10 cellular contexts compared by ENCODE assay signal in genomic region chr14:101814869-101815268, GRCh38. TPM values are rescaled to one million over a fixed set of nuclear protein-coding genes. Genes with fewer than 3 reads are reported as not detected.
DNase-seq lines count a peak whose midpoint lies in the region; ATAC-seq lines count a peak whose summit lies in the region.
"Had no signal": no experiment of that assay in that cellular context is flagged by ENCODE, and none has a peak within 500 bp of the region (broad histone marks: within the 10 kb centered on the region; RNA-seq: fewer than 3 reads in every experiment).

No MANE protein-coding gene starts in this region.

- H3K36me3 Mint-ChIP-seq in activated T-helper 1 cell treated with anti-CD3 and anti-CD28 coated beads, Interleukin-12 subunit alpha, Interleukin-12 subunit beta, Interleukin-2, Interleukin-4 antibody, amounts not matched to agents 30 ng/mL and 10 ng/mL and 1 ng/mL, durations not matched to agents 14 hours and 24 hours and 36 hours (ENCODE audit: low read depth), result peaks cover 31% of the 10 kb centered on the region

- no peak for ATAC-seq in right cardiac atrium
- no peak for ATAC-seq in esophagus mucosa

- 53% methylated on average over 5 of the region's 5 CpGs for WGBS in right cardiac atrium
- WGBS in thymus, result 90% methylated on average over 5 of the region's 5 CpGs

- H3K4me3 ChIP-seq in right cardiac atrium (ENCODE audit: low read length) (no peak overlapping the region), thymus (ENCODE audit: low read length) (no peak overlapping the region)

- H3K27ac ChIP-seq in right cardiac atrium (ENCODE audit: low read length), result peak overlapping the region; percentile 20
- H3K27ac ChIP-seq in thymus (ENCODE audit: low read depth), result peak overlapping the region; percentile 37

- no peaks in the 10 kb centered on the region for H3K27me3 ChIP-seq in right cardiac atrium (ENCODE audit: control insufficient read depth, insufficient read depth)
- H3K27me3 ChIP-seq in thymus (ENCODE audit: control insufficient read depth, insufficient read depth), result no peaks in the 10 kb centered on the region

- H3K27me3 Mint-ChIP-seq in activated T-helper 1 cell treated with anti-CD3 and anti-CD28 coated beads, Interleukin-12 subunit alpha, Interleukin-12 subunit beta, Interleukin-2, Interleukin-4 antibody, amounts not matched to agents 30 ng/mL and 10 ng/mL and 1 ng/mL, durations not matched to agents 14 hours and 24 hours and 36 hours (ENCODE audit: insufficient read depth), result no peaks in the 10 kb centered on the region

- H3K9me3 ChIP-seq in right cardiac atrium (ENCODE audit: control insufficient read depth, low read length), result no peaks in the 10 kb centered on the region
- H3K9me3 ChIP-seq in thymus (ENCODE audit: control insufficient read depth), result no peaks in the 10 kb centered on the region

- intact Hi-C loops in activated T-helper 1 cell treated with anti-CD3 and anti-CD28 coated beads, Interleukin-12 subunit alpha, Interleukin-12 subunit beta, Interleukin-2, Interleukin-4 antibody, amounts not matched to agents 30 ng/mL and 10 ng/mL and 1 ng/mL, durations not matched to agents 14 hours and 24 hours and 36 hours (cut with micrococcal nuclease), result loop anchor here (5.0 to 10.0 kb wide), 3 partner anchors 547 to 1440 kb away; partner anchors contain the start of genes CINP, TECPR2 and WDR25
- intact Hi-C loops in right cardiac atrium (cut with DNase I), result no loop called here

- no peaks in the 10 kb centered on the region for H3K9me3 Mint-ChIP-seq in activated T-helper 1 cell treated with anti-CD3 and anti-CD28 coated beads, Interleukin-12 subunit alpha, Interleukin-12 subunit beta, Interleukin-2, Interleukin-4 antibody, amounts not matched to agents 30 ng/mL and 10 ng/mL and 1 ng/mL, durations not matched to agents 14 hours and 24 hours and 36 hours

- H3K4me1 ChIP-seq in right cardiac atrium (ENCODE audit: control insufficient read depth, insufficient read depth, low read length) (peaks cover 14% of the 10 kb centered on the region), thymus (ENCODE audit: control insufficient read depth, insufficient read depth, low read length) (peaks cover 50% of the 10 kb centered on the region)

- H3K4me3 Mint-ChIP-seq in activated T-helper 1 cell treated with anti-CD3 and anti-CD28 coated beads, Interleukin-12 subunit alpha, Interleukin-12 subunit beta, Interleukin-2, Interleukin-4 antibody, amounts not matched to agents 30 ng/mL and 10 ng/mL and 1 ng/mL, durations not matched to agents 14 hours and 24 hours and 36 hours, result peak overlapping the region; percentile 83

- peaks cover 24% of the 10 kb centered on the region for H3K36me3 ChIP-seq in thymus (ENCODE audit: control insufficient read depth, insufficient read depth)

- peak overlapping the region; percentile 96 for H3K27ac Mint-ChIP-seq in activated T-helper 1 cell treated with anti-CD3 and anti-CD28 coated beads, Interleukin-12 subunit alpha, Interleukin-12 subunit beta, Interleukin-2, Interleukin-4 antibody, amounts not matched to agents 30 ng/mL and 10 ng/mL and 1 ng/mL, durations not matched to agents 14 hours and 24 hours and 36 hours

- peaks cover 89% of the 10 kb centered on the region for H3K4me1 Mint-ChIP-seq in activated T-helper 1 cell treated with anti-CD3 and anti-CD28 coated beads, Interleukin-12 subunit alpha, Interleukin-12 subunit beta, Interleukin-2, Interleukin-4 antibody, amounts not matched to agents 30 ng/mL and 10 ng/mL and 1 ng/mL, durations not matched to agents 14 hours and 24 hours and 36 hours (ENCODE audit: low read depth)

- DNase-seq in activated effector memory CD4-positive, alpha-beta T cell treated with anti-CD3 and anti-CD28 coated beads, Interleukin-2, amount 50 U/mL, for 16 hours, result peak; percentile 71
- DNase-seq in activated effector memory CD4-positive, alpha-beta T cell treated with Interleukin-2 at 50 U/mL for 16 hours, result no peak
- DNase-seq in activated T-helper 1 cell treated with anti-CD3 and anti-CD28 coated beads, Interleukin-12 subunit alpha, Interleukin-12 subunit beta, Interleukin-2, Interleukin-4 antibody, amounts not matched to agents 30 ng/mL and 10 ng/mL and 1 ng/mL, durations not matched to agents 14 hours and 24 hours and 36 hours (ENCODE audit: low spot score), result no peak
- DNase-seq in right cardiac atrium (no peak), NCI-H524 treated with DMSO at 0.1 percent for 48 hours (lab: John Stamatoyannopoulos, UW) (no peak), AG20443 (ENCODE audit: low spot score) (no peak)
- DNase-seq: NCI-H748 treated with DMSO at 0.1 percent for 48 hours; stimulated activated naive CD4-positive, alpha-beta T cell treated with Interleukin-2 at 50 U/mL for 16 hours had no signal

RNA-seq across cellular contexts. Expression of gene PPP2R5C, which starts 53.4 kb away (rescaled TPM):
- 157 and 166 TPM in 2 replicates for total RNA-seq in activated T-helper 1 cell treated with anti-CD3 and anti-CD28 coated beads, Interleukin-12 subunit alpha, Interleukin-12 subunit beta, Interleukin-2, Interleukin-4 antibody, amounts not matched to agents 30 ng/mL and 10 ng/mL and 1 ng/mL, durations not matched to agents 14 hours and 24 hours and 36 hours
- total RNA-seq in right cardiac atrium (100 to 1,000 TPM; 141 to 158 (median 146) TPM), esophagus mucosa (106 TPM)
- polyA plus RNA-seq in right cardiac atrium (100.0 TPM), thymus (144 TPM)
